In genomic region chr2:203811491-203812221, GRCh38 we compare ENCODE assay signal across 1 cellular context.
TF ChIP-seq lines count a peak whose summit lies in the region.

No MANE protein-coding gene starts in this region.

TF ChIP-seq in K562, 482 proteins besides CTCF, POLR2A, EP300 and RAD21 (continued from another document):
- no peak for TF ChIP-seq ZNF655 (CRISPR knock-in tag; IDR thresholded peaks at IDR 0.05)
- TF ChIP-seq SLC30A9 (CRISPR knock-in tag; IDR thresholded peaks at IDR 0.05): no peak
